8 cellular contexts compared by ENCODE assay signal in genomic region chr10:80945267-80945880, GRCh38.
DNase-seq lines count a peak whose midpoint lies in the region; ATAC-seq and TF ChIP-seq lines count a peak whose summit lies in the region.

No MANE protein-coding gene starts in this region.

- TF ChIP-seq CTCF in mesothelial cell of epicardium (IDR thresholded peaks at IDR 0.05; ENCODE audit: unreplicated experiment) (peak; percentile 32), HFFc6 (IDR thresholded peaks at IDR 0.05) (no peak)

- H3K4me1 Mint-ChIP-seq in mesothelial cell of epicardium = peaks cover 35% of the 10 kb centered on the region
- H3K4me1 Mint-ChIP-seq in HFFc6 (ENCODE audit: low read depth) = no peaks in the 10 kb centered on the region

- H3K27ac Mint-ChIP-seq in mesothelial cell of epicardium (no peak overlapping the region), HFFc6 (no peak overlapping the region)

- no peak overlapping the region for H3K4me3 Mint-ChIP-seq in mesothelial cell of epicardium
- H3K4me3 Mint-ChIP-seq in HFFc6 = no peak overlapping the region

- H3K9me3 Mint-ChIP-seq in mesothelial cell of epicardium (no peaks in the 10 kb centered on the region), HFFc6 (peaks cover 38% of the 10 kb centered on the region)

- H3K36me3 Mint-ChIP-seq in mesothelial cell of epicardium (no peaks in the 10 kb centered on the region), HFFc6 (ENCODE audit: low read depth) (peaks cover 9% of the 10 kb centered on the region; the same call in 1 of the 2 replicates)

- DNase-seq in astrocyte of the hippocampus (ENCODE audit: low read depth, low spot score) (peak; percentile 4), mesothelial cell of epicardium (ENCODE audit: low spot score in 2 of 2, unreplicated experiment in 2 of 2) (no peak), HFFc6 (no peak), NCI-H446 treated with DMSO at 0.1 percent for 48 hours (lab: John Stamatoyannopoulos, UW) (no peak)
- DNase-seq in stimulated activated CD4-positive, alpha-beta T cell treated with anti-CD3 and anti-CD28 coated beads, Interleukin-4, amount 100 ng/mL, for 4 hours = no peak
- DNase-seq in activated CD4-positive, alpha-beta T cell treated with anti-CD3 and anti-CD28 coated beads, Interleukin-2, amount 50 U/mL, for 4 hours = no peak

- ATAC-seq in GM18520 (IDR thresholded peaks at IDR 0.05; ENCODE audit: unreplicated experiment) (peak; percentile 70), HG03103 (IDR thresholded peaks at IDR 0.05; ENCODE audit: low read depth, unreplicated experiment) (peak; percentile 79)

- H3K27me3 Mint-ChIP-seq in mesothelial cell of epicardium (ENCODE audit: low read depth) (no peaks in the 10 kb centered on the region), HFFc6 (ENCODE audit: insufficient read depth) (no peaks in the 10 kb centered on the region; the same call in none of the 2 replicates)
